8 cellular contexts compared by ENCODE assay signal in the genomic region with DNA sequence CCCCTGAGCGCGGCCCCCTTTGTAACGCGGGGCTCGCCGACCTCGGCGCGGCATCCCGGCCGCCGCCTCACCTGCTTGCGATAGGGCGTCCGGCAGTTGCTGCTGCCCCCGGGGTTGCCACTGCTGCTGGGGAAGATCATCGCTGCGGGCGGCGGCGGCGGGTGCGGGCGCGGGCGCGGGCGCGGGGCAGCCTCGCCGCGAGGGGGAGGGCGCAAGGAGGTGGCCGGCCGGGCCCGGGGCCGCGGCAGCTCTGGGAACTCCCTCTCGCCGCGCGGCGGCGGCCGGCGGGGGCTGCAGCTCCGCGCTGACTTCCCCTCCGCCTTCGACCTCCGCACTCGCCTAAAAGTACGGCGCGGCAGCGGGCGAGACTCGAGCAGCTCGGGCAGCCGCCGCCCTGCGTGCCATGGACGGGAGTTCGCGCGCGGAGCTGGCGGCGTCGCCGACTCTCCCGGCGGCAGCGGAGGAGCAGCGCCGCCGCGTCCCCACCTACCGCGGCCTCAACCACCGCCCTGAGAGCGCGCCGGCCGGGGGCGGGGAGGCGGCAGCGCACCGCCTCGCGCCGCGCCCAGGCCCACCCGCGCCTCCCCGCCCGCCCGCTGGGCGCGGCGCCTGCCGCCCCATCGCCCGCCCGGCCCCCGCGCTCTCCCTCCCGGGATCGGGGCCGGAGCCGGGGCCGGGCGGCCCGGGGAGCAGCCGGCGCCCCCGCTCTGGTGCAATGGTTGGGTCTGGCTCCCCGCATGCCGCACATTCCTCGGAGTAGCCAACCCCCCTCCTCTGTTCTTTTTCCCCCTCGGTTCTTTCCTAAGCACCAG.
DNase-seq lines count a peak whose midpoint lies in the region; ATAC-seq, FAIRE-seq and TF ChIP-seq lines count a peak whose summit lies in the region.

No MANE protein-coding gene starts in this region.

- no peak for FAIRE-seq in urothelium cell line (lab: Jason Lieb, UNC)

- 0 out of 2 replicates have a peak overlapping the region, but pooled peaks have one; percentile 66 for H2AFZ ChIP-seq in PC-9

- peaks cover 26% of the 10 kb centered on the region for H3F3A ChIP-seq in PC-9 (ENCODE audit: insufficient read depth, low read depth)

- TF ChIP-seq CTCF in AG04450 (IDR thresholded peaks at IDR 0.05; ENCODE audit: low read depth, low read length) (no peak), PC-9 (conservative IDR thresholded peaks at IDR 0.05) (no peak), omental fat pad (IDR thresholded peaks at IDR 0.05) (no peak)

- peaks cover 56% of the 10 kb centered on the region for H3K79me2 ChIP-seq in PC-9 (ENCODE audit: low read depth)

- DNase-seq in AG04450 (ENCODE audit: low read depth, low spot score), result no peak
- peak in 1 of 2 experiments; percentile 54 for DNase-seq in PC-9
- peak; percentile 35 for DNase-seq in activated gamma-delta T cell treated with anti-CD3 and anti-CD28 coated beads, Interleukin-2, amount 50 U/mL, for 16 hours (ENCODE audit: low read depth)
- DNase-seq in germinal center (ENCODE audit: low spot score), result peak; percentile 60
- DNase-seq in omental fat pad (ENCODE audit: low spot score), result no peak
- peak; percentile 73 for DNase-seq in urothelium cell line (ENCODE audit: low spot score)

- H4K20me1 ChIP-seq in PC-9 (ENCODE audit: insufficient read depth), result peaks cover 4% of the 10 kb centered on the region; the same call in 1 of the 2 replicates

- ATAC-seq in GM18870 (IDR thresholded peaks at IDR 0.05; ENCODE audit: unreplicated experiment), result peak; percentile 21
- peak; percentile 49 for ATAC-seq in HG03103 (IDR thresholded peaks at IDR 0.05; ENCODE audit: low read depth, unreplicated experiment)
- peak; percentile 82 for ATAC-seq in omental fat pad (ENCODE audit: low FRiP score)

- H3K27ac ChIP-seq in AG04450 (ENCODE audit: low read depth, low read length) (peak overlapping the region; percentile 63), PC-9 (peak overlapping the region; percentile 79)

- BruUV-seq in PC-9 (replicated peaks; lab: Mats Ljungman, UMichigan), result no TSS peak

- POLR2A ChIA-PET in AG04450 (lab: Yijun Ruan, JAX), result interaction anchor here (0.6 to 1.1 kb wide), 3 partner anchors 65 to 647 kb away, joined by 3 to 5 read pairs (median 3); no protein-coding TSS in a partner anchor
- POLR2A ChIA-PET in PC-9 (lab: Charles Lee; ENCODE audit: unreplicated experiment), result interaction anchor here (0.7 kb wide), 1 partner anchor 154 kb away, joined by 3 read pairs; no protein-coding TSS in a partner anchor

- H3K4me2 ChIP-seq in PC-9, result peak overlapping the region; percentile 79

- no peaks in the 10 kb centered on the region for H3K36me3 ChIP-seq in PC-9 (ENCODE audit: low read depth)

- intact Hi-C loops in PC-9 (cut with micrococcal nuclease; ENCODE audit: unreplicated experiment), result loop anchor here (10.0 kb wide), 2 partner anchors 53 to 337 kb away; no protein-coding TSS in a partner anchor

- H3K9me2 ChIP-seq in PC-9 (ENCODE audit: insufficient read depth), result no peaks in the 10 kb centered on the region

- H3K27me3 ChIP-seq in AG04450 (ENCODE audit: control insufficient read depth, insufficient read depth, low read length) (no peaks in the 10 kb centered on the region), PC-9 (ENCODE audit: insufficient read depth, low read depth) (no peaks in the 10 kb centered on the region)

- peaks cover 46% of the 10 kb centered on the region for H3K4me1 ChIP-seq in PC-9 (replicated peaks; ENCODE audit: insufficient read depth)

- H3K9me3 ChIP-seq in AG04450 (ENCODE audit: control insufficient read depth, insufficient read depth, low read length) (no peaks in the 10 kb centered on the region; the same call in 1 of the 2 replicates), PC-9 (ENCODE audit: insufficient read depth, low read depth) (no peaks in the 10 kb centered on the region)

- CTCF ChIA-PET in AG04450 (lab: Charles Lee) (interaction anchor here (1.0 kb wide), 1 partner anchor 562 kb away, joined by 4 read pairs; no protein-coding TSS in a partner anchor), PC-9 (lab: Charles Lee) (no interaction called here)

- peak overlapping the region; percentile 76 for H3K4me3 ChIP-seq in AG04450 (ENCODE audit: low read depth, low read length)
- peak overlapping the region; percentile 71 for H3K4me3 ChIP-seq in PC-9

Comparison
In these comparisons a context has a peak if more than half of its experiments do, and no peak if none do; other contexts are left out.
1. DNase-seq: peak in activated gamma-delta T cell treated with anti-CD3 and anti-CD28 coated beads, Interleukin-2, amount 50 U/mL, for 16 hours (single experiment), germinal center (single experiment) and urothelium cell line (single experiment); none in AG04450 (single experiment) and omental fat pad (single experiment).
2. ATAC-seq: peak in every context shown above with its lines; median percentile 82 in omental fat pad; 49 in HG03103; 21 in GM18870.